Comparison of ENCODE assay signal across 18 cellular contexts in genomic region chrX:19793471-19793870, GRCh38.
DNase-seq lines count a peak whose midpoint lies in the region; ATAC-seq and TF ChIP-seq lines count a peak whose summit lies in the region.
"Had no signal": no experiment of that assay in that cellular context is flagged by ENCODE, and none has a peak within 500 bp of the region (broad histone marks: within the 10 kb centered on the region; RNA-seq: fewer than 3 reads in every experiment).

No MANE protein-coding gene starts in this region.

- no peak for ATAC-seq in CD4-positive, CD25-positive, alpha-beta regulatory T cell (ENCODE audit: low read depth in 2 of 2)
- peak; percentile 34 for ATAC-seq in activated T-helper 17 cell treated with anti-CD3 and anti-CD28 coated beads, Interleukin-2, amount 50 U/mL, for 72 hours (replicated peaks)

- H3K27ac Mint-ChIP-seq in CD4-positive, CD25-positive, alpha-beta regulatory T cell, result peak overlapping the region; percentile 74 to 91 (median 75)
- H3K27ac Mint-ChIP-seq in activated T-helper 17 cell treated with anti-CD3 and anti-CD28 coated beads, Interleukin-2, amount 50 U/mL, for 72 hours, result peak overlapping the region; percentile 72

- H3K27ac ChIP-seq in CD4-positive, CD25-positive, alpha-beta regulatory T cell (ENCODE audit: insufficient read depth, low read length, poor library complexity, severe bottlenecking), result no peak overlapping the region
- no peak overlapping the region for H3K27ac ChIP-seq in brain microvascular endothelial cell
- H3K27ac ChIP-seq: KMS-11, thoracic aorta had no signal

- peaks cover 18% of the 10 kb centered on the region for H3K36me3 Mint-ChIP-seq in CD4-positive, CD25-positive, alpha-beta regulatory T cell
- H3K36me3 Mint-ChIP-seq in activated T-helper 17 cell treated with anti-CD3 and anti-CD28 coated beads, Interleukin-2, amount 50 U/mL, for 72 hours (ENCODE audit: low read depth), result peaks cover 50% of the 10 kb centered on the region

- peaks cover 7% of the 10 kb centered on the region for H3K36me3 ChIP-seq in CD4-positive, CD25-positive, alpha-beta regulatory T cell (ENCODE audit: control insufficient read depth, insufficient read depth, low read length)
- H3K36me3 ChIP-seq in brain microvascular endothelial cell (replicated peaks), result no peaks in the 10 kb centered on the region
- H3K36me3 ChIP-seq: spleen, thoracic aorta had no signal

- no peaks in the 10 kb centered on the region for H3K9me3 Mint-ChIP-seq in CD4-positive, CD25-positive, alpha-beta regulatory T cell
- H3K9me3 Mint-ChIP-seq in activated T-helper 17 cell treated with anti-CD3 and anti-CD28 coated beads, Interleukin-2, amount 50 U/mL, for 72 hours, result no peaks in the 10 kb centered on the region

- DNase-seq in CD4-positive, CD25-positive, alpha-beta regulatory T cell, result no peak
- DNase-seq in ELR (ENCODE audit: low read depth) (peak; percentile 23), kidney tubule cell (ENCODE audit: low spot score) (peak; percentile 25), brain microvascular endothelial cell (no peak), EL (no peak), AML-193 (lab: John Stamatoyannopoulos, UW) (no peak)
- DNase-seq: activated CD4-positive, alpha-beta T cell treated with anti-CD3 and anti-CD28 coated beads, Interleukin-2, amount 50 U/mL, for 4 hours; amniotic stem cell; head of caudate nucleus; NCI-H1048; NCI-H2029; NCI-H446 treated with DMSO at 0.1 percent for 48 hours; occipital lobe; retina; spleen had no signal

- no peak for TF ChIP-seq CTCF in brain microvascular endothelial cell (IDR thresholded peaks at IDR 0.05; ENCODE audit: low read depth, low read length, missing control alignments)

- H3K9me3 ChIP-seq in CD4-positive, CD25-positive, alpha-beta regulatory T cell (ENCODE audit: control insufficient read depth in 2 of 2, low read length in 2 of 2), result no peaks in the 10 kb centered on the region
- H3K9me3 ChIP-seq: spleen, thoracic aorta had no signal

- no peaks in the 10 kb centered on the region for H3K27me3 Mint-ChIP-seq in CD4-positive, CD25-positive, alpha-beta regulatory T cell
- no peaks in the 10 kb centered on the region for H3K27me3 Mint-ChIP-seq in activated T-helper 17 cell treated with anti-CD3 and anti-CD28 coated beads, Interleukin-2, amount 50 U/mL, for 72 hours

- peaks cover 53% of the 10 kb centered on the region for H3K4me1 ChIP-seq in CD4-positive, CD25-positive, alpha-beta regulatory T cell (ENCODE audit: control insufficient read depth, insufficient read depth, low read length, poor library complexity, severe bottlenecking)

- H3K4me3 Mint-ChIP-seq in CD4-positive, CD25-positive, alpha-beta regulatory T cell, result peak overlapping the region in 3 of 4 donors; percentile 32 to 77 (median 56)
- H3K4me3 Mint-ChIP-seq in activated T-helper 17 cell treated with anti-CD3 and anti-CD28 coated beads, Interleukin-2, amount 50 U/mL, for 72 hours, result peak overlapping the region; percentile 95

- peak overlapping the region; percentile 52 for H3K4me3 ChIP-seq in CD4-positive, CD25-positive, alpha-beta regulatory T cell (ENCODE audit: low read depth, low read length)
- no peak overlapping the region for H3K4me3 ChIP-seq in brain microvascular endothelial cell (ENCODE audit: low read depth, low read length)
- H3K4me3 ChIP-seq: spleen, thoracic aorta had no signal

- H3K27me3 ChIP-seq in CD4-positive, CD25-positive, alpha-beta regulatory T cell (ENCODE audit: control insufficient read depth, insufficient read depth, low read length), result no peaks in the 10 kb centered on the region
- no peaks in the 10 kb centered on the region for H3K27me3 ChIP-seq in brain microvascular endothelial cell (replicated peaks)

- in situ Hi-C loops in brain microvascular endothelial cell (cut with HindIII; ENCODE audit: low pct_ligation_motif_present, low sequenced_read_pairs), result no loop called here

- H3K4me1 Mint-ChIP-seq in CD4-positive, CD25-positive, alpha-beta regulatory T cell, result peaks cover 5 to 73% (median 44%) of the 10 kb centered on the region in 4 donors
- H3K4me1 Mint-ChIP-seq in activated T-helper 17 cell treated with anti-CD3 and anti-CD28 coated beads, Interleukin-2, amount 50 U/mL, for 72 hours, result peaks cover 27% of the 10 kb centered on the region

Comparison
In these comparisons a context has a peak if more than half of its experiments do, and no peak if none do; other contexts are left out.
1. DNase-seq: peak in ELR (single experiment) and kidney tubule cell (single experiment); none in CD4-positive, CD25-positive, alpha-beta regulatory T cell (0 of 3), brain microvascular endothelial cell (single experiment), EL (single experiment) and AML-193 (0 of 2).